ENCODE assay signal across 1 cellular context in genomic region chr9:136701665-136702048, GRCh38.
TF ChIP-seq lines count a peak whose summit lies in the region.

No MANE protein-coding gene starts in this region.

TF ChIP-seq in K562, 482 proteins besides CTCF, POLR2A, EP300 and RAD21:
- TF ChIP-seq BACH1 (tag; IDR thresholded peaks at IDR 0.05) (no peak), PCBP1 (IDR thresholded peaks at IDR 0.05; ENCODE audit: low read depth, low read length, poor library complexity, severe bottlenecking) (no peak), ZZZ3 (IDR thresholded peaks at IDR 0.05) (no peak), TEAD2 (tag; IDR thresholded peaks at IDR 0.05) (no peak), HNRNPLL (IDR thresholded peaks at IDR 0.05; ENCODE audit: low read depth, low read length, poor library complexity, severe bottlenecking) (no peak), RFX5 (IDR thresholded peaks at IDR 0.05; ENCODE audit: low read depth, low read length) (no peak), TAF1 (IDR thresholded peaks at IDR 0.05; ENCODE audit: control insufficient read depth, extremely low read depth, insufficient read depth, low read length, severe bottlenecking) (no peak), MBD2 (IDR thresholded peaks at IDR 0.05; ENCODE audit: borderline replicate concordance, low read depth) (no peak), ZNF354B (CRISPR knock-in tag; IDR thresholded peaks at IDR 0.05) (no peak), ZNF12 (CRISPR knock-in tag; IDR thresholded peaks at IDR 0.05) (no peak), ZNF717 (CRISPR knock-in tag; IDR thresholded peaks at IDR 0.05) (no peak), TEAD4 (IDR thresholded peaks at IDR 0.05; ENCODE audit: low read length) (no peak), TEAD4 (CRISPR knock-in tag; IDR thresholded peaks at IDR 0.05; ENCODE audit: borderline replicate concordance) (no peak)
- TF ChIP-seq, protein P1, sequence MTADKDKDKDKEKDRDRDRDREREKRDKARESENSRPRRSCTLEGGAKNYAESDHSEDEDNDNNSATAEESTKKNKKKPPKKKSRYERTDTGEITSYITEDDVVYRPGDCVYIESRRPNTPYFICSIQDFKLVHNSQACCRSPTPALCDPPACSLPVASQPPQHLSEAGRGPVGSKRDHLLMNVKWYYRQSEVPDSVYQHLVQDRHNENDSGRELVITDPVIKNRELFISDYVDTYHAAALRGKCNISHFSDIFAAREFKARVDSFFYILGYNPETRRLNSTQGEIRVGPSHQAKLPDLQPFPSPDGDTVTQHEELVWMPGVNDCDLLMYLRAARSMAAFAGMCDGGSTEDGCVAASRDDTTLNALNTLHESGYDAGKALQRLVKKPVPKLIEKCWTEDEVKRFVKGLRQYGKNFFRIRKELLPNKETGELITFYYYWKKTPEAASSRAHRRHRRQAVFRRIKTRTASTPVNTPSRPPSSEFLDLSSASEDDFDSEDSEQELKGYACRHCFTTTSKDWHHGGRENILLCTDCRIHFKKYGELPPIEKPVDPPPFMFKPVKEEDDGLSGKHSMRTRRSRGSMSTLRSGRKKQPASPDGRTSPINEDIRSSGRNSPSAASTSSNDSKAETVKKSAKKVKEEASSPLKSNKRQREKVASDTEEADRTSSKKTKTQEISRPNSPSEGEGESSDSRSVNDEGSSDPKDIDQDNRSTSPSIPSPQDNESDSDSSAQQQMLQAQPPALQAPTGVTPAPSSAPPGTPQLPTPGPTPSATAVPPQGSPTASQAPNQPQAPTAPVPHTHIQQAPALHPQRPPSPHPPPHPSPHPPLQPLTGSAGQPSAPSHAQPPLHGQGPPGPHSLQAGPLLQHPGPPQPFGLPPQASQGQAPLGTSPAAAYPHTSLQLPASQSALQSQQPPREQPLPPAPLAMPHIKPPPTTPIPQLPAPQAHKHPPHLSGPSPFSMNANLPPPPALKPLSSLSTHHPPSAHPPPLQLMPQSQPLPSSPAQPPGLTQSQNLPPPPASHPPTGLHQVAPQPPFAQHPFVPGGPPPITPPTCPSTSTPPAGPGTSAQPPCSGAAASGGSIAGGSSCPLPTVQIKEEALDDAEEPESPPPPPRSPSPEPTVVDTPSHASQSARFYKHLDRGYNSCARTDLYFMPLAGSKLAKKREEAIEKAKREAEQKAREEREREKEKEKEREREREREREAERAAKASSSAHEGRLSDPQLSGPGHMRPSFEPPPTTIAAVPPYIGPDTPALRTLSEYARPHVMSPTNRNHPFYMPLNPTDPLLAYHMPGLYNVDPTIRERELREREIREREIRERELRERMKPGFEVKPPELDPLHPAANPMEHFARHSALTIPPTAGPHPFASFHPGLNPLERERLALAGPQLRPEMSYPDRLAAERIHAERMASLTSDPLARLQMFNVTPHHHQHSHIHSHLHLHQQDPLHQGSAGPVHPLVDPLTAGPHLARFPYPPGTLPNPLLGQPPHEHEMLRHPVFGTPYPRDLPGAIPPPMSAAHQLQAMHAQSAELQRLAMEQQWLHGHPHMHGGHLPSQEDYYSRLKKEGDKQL (CRISPR knock-in tag; IDR thresholded peaks at IDR 0.05; ENCODE audit: borderline replicate concordance): no peak
- TF ChIP-seq, protein P2, sequence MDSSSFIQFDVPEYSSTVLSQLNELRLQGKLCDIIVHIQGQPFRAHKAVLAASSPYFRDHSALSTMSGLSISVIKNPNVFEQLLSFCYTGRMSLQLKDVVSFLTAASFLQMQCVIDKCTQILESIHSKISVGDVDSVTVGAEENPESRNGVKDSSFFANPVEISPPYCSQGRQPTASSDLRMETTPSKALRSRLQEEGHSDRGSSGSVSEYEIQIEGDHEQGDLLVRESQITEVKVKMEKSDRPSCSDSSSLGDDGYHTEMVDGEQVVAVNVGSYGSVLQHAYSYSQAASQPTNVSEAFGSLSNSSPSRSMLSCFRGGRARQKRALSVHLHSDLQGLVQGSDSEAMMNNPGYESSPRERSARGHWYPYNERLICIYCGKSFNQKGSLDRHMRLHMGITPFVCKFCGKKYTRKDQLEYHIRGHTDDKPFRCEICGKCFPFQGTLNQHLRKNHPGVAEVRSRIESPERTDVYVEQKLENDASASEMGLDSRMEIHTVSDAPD (CRISPR knock-in tag; IDR thresholded peaks at IDR 0.05): no peak
TF ChIP-seq in K562: peak in this region for 0.
